In genomic region chr20:25544760-25545159, GRCh38 we compare ENCODE assay signal across 22 cellular contexts. TPM values are rescaled to one million over a fixed set of nuclear protein-coding genes. Genes with fewer than 3 reads are reported as not detected.
DNase-seq lines count a peak whose midpoint lies in the region; ATAC-seq, FAIRE-seq and TF ChIP-seq lines count a peak whose summit lies in the region.
"Had no signal": no experiment of that assay in that cellular context is flagged by ENCODE, and none has a peak within 500 bp of the region (broad histone marks: within the 10 kb centered on the region; RNA-seq: fewer than 3 reads in every experiment).

No MANE protein-coding gene starts in this region.

- no peak overlapping the region for H4K5ac ChIP-seq in H1 (ENCODE audit: insufficient read length, low read depth, low read length)

- no peak overlapping the region for H3K23ac ChIP-seq in H1 (ENCODE audit: insufficient read length)

- DNase-seq in DMS 273 treated with DMSO at 0.1 percent for 48 hours (lab: John Stamatoyannopoulos, UW), result peak; percentile 32
- peak; percentile 15 to 48 for DNase-seq in NCI-H526 (lab: John Stamatoyannopoulos, UW)
- no peak for DNase-seq in H1 (ENCODE audit: low read depth in 1 of 2, low spot score in 2 of 2)
- DNase-seq in neural crest cell (ENCODE audit: low read depth, low spot score), result no peak
- no peak for DNase-seq in T-helper 1 cell
- no peak for DNase-seq in effector CD8-positive, alpha-beta T cell (lab: John Stamatoyannopoulos, UW)
- DNase-seq in NCI-H146 (lab: John Stamatoyannopoulos, UW), result no peak
- DNase-seq: activated CD8-positive, alpha-beta memory T cell treated with anti-CD3 and anti-CD28 coated beads for 24 hours; activated T-cell treated with anti-CD3 and anti-CD28 coated beads, Interleukin-2, amount 50 U/mL, for 72 hours; AML-193; brain microvascular endothelial cell; COR-L47; GF-D8; lower lobe of right lung; NCI-H1105 treated with DMSO at 0.1 percent for 48 hours; NCI-H226; psoas muscle; stimulated activated CD4-positive, alpha-beta T cell treated with anti-CD3 and anti-CD28 coated beads, Interleukin-4, amount 100 ng/mL, for 4 hours had no signal

- no peak overlapping the region for H3K4me2 ChIP-seq in H1 (ENCODE audit: insufficient read depth in 1 of 2, low read depth in 2 of 2, low read length in 2 of 2)

- no peak overlapping the region for H2BK120ac ChIP-seq in H1 (replicated peaks; ENCODE audit: low read depth, low read length)

- no peak overlapping the region for H3K4me3 ChIP-seq in H1 (ENCODE audit: extremely low read depth in 1 of 4, insufficient read depth in 2 of 4, low read depth in 3 of 4, low read length in 4 of 4)
- H3K4me3 ChIP-seq: GM12878, lower lobe of right lung, psoas muscle had no signal

- no peak overlapping the region for H3K4ac ChIP-seq in H1 (replicated peaks; ENCODE audit: insufficient read length, low read depth, low read length)

- H3K4me3 Mint-ChIP-seq in neural crest cell, result no peak overlapping the region
- H3K4me3 Mint-ChIP-seq: activated T-cell treated with anti-CD3 and anti-CD28 coated beads, Interleukin-2, amount 50 U/mL, for 72 hours had no signal

- POLR2A ChIA-PET in H1 (lab: Charles Lee; ENCODE audit: partially characterized antibody), result interaction anchor here (0.7 to 1.6 kb wide), 4 partner anchors 9 to 40 kb away, joined by 3 to 4 read pairs (median 3); no protein-coding TSS in a partner anchor

- peaks cover 55% of the 10 kb centered on the region for H3K4me1 Mint-ChIP-seq in neural crest cell

- H3K27ac ChIP-seq in H1 (ENCODE audit: low read depth, low read length), result no peak overlapping the region
- H3K27ac ChIP-seq: brain microvascular endothelial cell, psoas muscle had no signal

- TF ChIP-seq POLR2A in H1 (IDR thresholded peaks at IDR 0.05; ENCODE audit: control extremely low read depth in 1 of 2, low read depth in 2 of 2, low read length in 2 of 2), result no peak

- H3K9ac ChIP-seq in H1 (replicated peaks in 1 of 4; ENCODE audit: extremely low read depth in 1 of 4, low read depth in 3 of 4, low read length in 3 of 4), result no peak overlapping the region

- no peak overlapping the region for H2AK5ac ChIP-seq in H1 (ENCODE audit: low read depth, low read length)

- no peak overlapping the region for H2AFZ ChIP-seq in H1 (ENCODE audit: low read length)

- H3K79me2 ChIP-seq in H1 (ENCODE audit: control insufficient read depth in 1 of 2, insufficient read depth in 2 of 2, low read length in 2 of 2), result peaks cover 0 to 48% of the 10 kb centered on the region in 2 experiments; a peak in 2 of 4 replicates

- H4K20me1 ChIP-seq in H1 (replicated peaks in 1 of 2; ENCODE audit: control insufficient read depth in 1 of 2, insufficient read depth in 2 of 2, low read length in 2 of 2), result peaks cover 5 to 23% of the 10 kb centered on the region in 2 experiments

- H3K27ac Mint-ChIP-seq in neural crest cell (ENCODE audit: unreplicated experiment), result peak overlapping the region; percentile 73
- H3K27ac Mint-ChIP-seq: activated naive CD4-positive, alpha-beta T cell treated with anti-CD3 and anti-CD28 coated beads, Interleukin-2, amount 50 U/mL, for 72 hours; activated T-cell treated with anti-CD3 and anti-CD28 coated beads, Interleukin-2, amount 50 U/mL, for 72 hours had no signal

- H4K91ac ChIP-seq in H1 (replicated peaks; ENCODE audit: insufficient read length, low read length), result no peak overlapping the region

- H3K27me3 ChIP-seq in H1 (replicated peaks in 1 of 4; ENCODE audit: control insufficient read depth in 3 of 4, extremely low read depth in 1 of 4, insufficient read depth in 3 of 4, low read length in 3 of 4), result no peaks in the 10 kb centered on the region
- H3K27me3 ChIP-seq: brain microvascular endothelial cell had no signal

- 71% methylated on average over 1 of the region's 1 CpG; no CpG with 5 or more reads in 1 of the 2 experiments for WGBS in H1 (ENCODE audit: extremely low coverage in 1 of 2, insufficient coverage in 1 of 2, insufficient read length in 1 of 2, insufficient replicate concordance in 2 of 2, low coverage in 1 of 2, low lambda C conversion rate in 2 of 2, missing lambda C conversion rate in 1 of 2), 2 experiments

- no peak overlapping the region for H2BK12ac ChIP-seq in H1 (ENCODE audit: low read depth, low read length)

- peaks cover 7 to 21% (median 9%) of the 10 kb centered on the region in 4 experiments for H3K4me1 ChIP-seq in H1 (replicated peaks in 1 of 4; ENCODE audit: control insufficient read depth in 3 of 4, insufficient read depth in 4 of 4, low read length in 3 of 4)
- H3K4me1 ChIP-seq: psoas muscle had no signal

- TF ChIP-seq EP300 in H1 (IDR thresholded peaks at IDR 0.05; ENCODE audit: borderline replicate concordance in 1 of 2, low read depth in 2 of 2, low read length in 2 of 2), result no peak

- no peak overlapping the region for H4K8ac ChIP-seq in H1 (ENCODE audit: extremely low read depth, insufficient read depth, low read length)

- H2BK20ac ChIP-seq in H1 (ENCODE audit: low read length), result no peak overlapping the region

- peaks cover 10% of the 10 kb centered on the region for H3K79me1 ChIP-seq in H1 (ENCODE audit: low read depth, low read length)

- CTCF ChIA-PET in H1 (lab: Charles Lee; ENCODE audit: partially characterized antibody), result interaction anchor here (1.1 to 2.9 kb wide), 3 partner anchors 11 to 249 kb away, joined by 4 to 9 read pairs (median 5); no protein-coding TSS in a partner anchor

- H3K56ac ChIP-seq in H1 (replicated peaks; ENCODE audit: insufficient read length, low read depth, low read length), result no peak overlapping the region

- H3K9me3 ChIP-seq in H1 (ENCODE audit: insufficient read depth in 2 of 2, low read depth in 1 of 2, low read length in 1 of 2), result no peaks in the 10 kb centered on the region
- H3K9me3 ChIP-seq: lower lobe of right lung, psoas muscle had no signal

- H2BK5ac ChIP-seq in H1 (ENCODE audit: low read depth, low read length), result no peak overlapping the region

- no peaks in the 10 kb centered on the region for H3K27me3 Mint-ChIP-seq in neural crest cell (ENCODE audit: low read depth)

- TF ChIP-seq RAD21 in H1 (IDR thresholded peaks at IDR 0.05 in 1 of 2, conservative IDR thresholded peaks at IDR 0.05 in 1 of 2; ENCODE audit: low read depth in 2 of 2, low read length in 2 of 2), result no peak

- no peak overlapping the region for H2BK15ac ChIP-seq in H1 (ENCODE audit: low read length)

- no peaks in the 10 kb centered on the region for H3K9me3 Mint-ChIP-seq in neural crest cell
- H3K9me3 Mint-ChIP-seq: activated naive CD4-positive, alpha-beta T cell treated with anti-CD3 and anti-CD28 coated beads, Interleukin-2, amount 50 U/mL, for 72 hours; activated T-cell treated with anti-CD3 and anti-CD28 coated beads, Interleukin-2, amount 50 U/mL, for 72 hours had no signal

- no peak for FAIRE-seq in H1 (lab: Jason Lieb, UNC)
- FAIRE-seq: GM12878 had no signal

- H3K14ac ChIP-seq in H1 (ENCODE audit: insufficient read length), result no peak overlapping the region

- H3K36me3 Mint-ChIP-seq in neural crest cell (ENCODE audit: low read depth), result peaks cover 3% of the 10 kb centered on the region
- H3K36me3 Mint-ChIP-seq: activated naive CD4-positive, alpha-beta T cell treated with anti-CD3 and anti-CD28 coated beads, Interleukin-2, amount 50 U/mL, for 72 hours had no signal

- H3K23me2 ChIP-seq in H1 (ENCODE audit: low read depth, low read length), result no peaks in the 10 kb centered on the region

- H3K36me3 ChIP-seq in H1 (ENCODE audit: control insufficient read depth in 2 of 4, insufficient read depth in 4 of 4, low read length in 3 of 4), result no peaks in the 10 kb centered on the region
- H3K36me3 ChIP-seq: brain microvascular endothelial cell, lower lobe of right lung had no signal

- no peak for ATAC-seq in GM19397 (IDR thresholded peaks at IDR 0.05; ENCODE audit: unreplicated experiment)
- ATAC-seq: activated naive CD4-positive, alpha-beta T cell treated with anti-CD3 and anti-CD28 coated beads, Interleukin-2, amount 50 U/mL, for 72 hours; activated T-cell treated with anti-CD3 and anti-CD28 coated beads, Interleukin-2, amount 50 U/mL, for 72 hours; esophagus mucosa; GM12878; lower lobe of right lung; psoas muscle had no signal

- H3K18ac ChIP-seq in H1 (ENCODE audit: extremely low read depth, low read length), result peak overlapping the region; percentile 9; the same call in 1 of the 2 replicates

- TF ChIP-seq CTCF in H1 (IDR thresholded peaks at IDR 0.05; ENCODE audit: control extremely low read depth in 1 of 3, insufficient read depth in 1 of 3, low read depth in 1 of 3, low read length in 3 of 3), result no peak
- no peak for TF ChIP-seq CTCF in neural crest cell (conservative IDR thresholded peaks at IDR 0.05)

TF ChIP-seq in H1, 55 proteins besides CTCF, POLR2A, EP300 and RAD21 (continues in another document):
- TF ChIP-seq CBX8 (IDR thresholded peaks at IDR 0.05; ENCODE audit: borderline replicate concordance, low read depth, low read length), result no peak
- no peak for TF ChIP-seq KDM1A (IDR thresholded peaks at IDR 0.05; ENCODE audit: borderline replicate concordance, low read length)
- TF ChIP-seq RBBP5 (IDR thresholded peaks at IDR 0.05; ENCODE audit: borderline replicate concordance, low read depth, low read length), result no peak
- no peak for TF ChIP-seq HDAC2 (IDR thresholded peaks at IDR 0.05; ENCODE audit: borderline replicate concordance in 1 of 2, low read depth in 2 of 2, low read length in 2 of 2)
- no peak for TF ChIP-seq SP2 (IDR thresholded peaks at IDR 0.05; ENCODE audit: low read length)
- no peak for TF ChIP-seq HDAC6 (IDR thresholded peaks at IDR 0.05; ENCODE audit: low read depth, low read length)
- no peak for TF ChIP-seq TEAD4 (IDR thresholded peaks at IDR 0.05; ENCODE audit: low read depth, low read length)
- no peak for TF ChIP-seq E2F6 (IDR thresholded peaks at IDR 0.05)
- TF ChIP-seq YY1 (IDR thresholded peaks at IDR 0.05; ENCODE audit: low read depth, low read length), result no peak
- TF ChIP-seq CTBP2 (IDR thresholded peaks at IDR 0.05; ENCODE audit: borderline replicate concordance, insufficient read depth, insufficient read length, low read length), result no peak

RNA-seq across cellular contexts. Expression of gene NINL, which starts 40.6 kb away (rescaled TPM):
- 27.3 and 30.0 TPM in 2 replicates for total RNA-seq in H1 (2021; fragmentation: NEBNext Ultra II Directional; extraction: Animal tissue kit (Norgen Biotek cat#: 25700))
- polyA plus RNA-seq in H1 (2011; rRNA removed), result 14.0 and 15.3 TPM in 2 replicates
- 22.8 TPM for polyA plus RNA-seq in H1 (2011; cell fraction: cytosol; rRNA removed)
- 39.3 TPM for polyA plus RNA-seq in H1 (2011; cell fraction: nucleus; rRNA removed)
- 28.0 to 40.8 TPM (median 30.5 TPM) in 4 replicates for polyA plus RNA-seq in H1 (2012, experiment 1 of 2)
- polyA plus RNA-seq in H1 (2012, experiment 2 of 2), result 9.2 TPM
- polyA plus RNA-seq in H1 (2013, experiment 1 of 2), result 17.2 TPM
- polyA plus RNA-seq in H1 (2013, experiment 2 of 2), result 15.1 TPM
- polyA minus RNA-seq in H1 (2011; rRNA and poly(A)+ RNA removed), result 12.3 and 19.9 TPM in 2 replicates
- polyA minus RNA-seq in H1 (2011; cell fraction: cytosol; rRNA and poly(A)+ RNA removed), result 12.2 TPM
- 19.7 TPM for polyA minus RNA-seq in H1 (2011; cell fraction: nucleus; rRNA and poly(A)+ RNA removed)
- total RNA-seq in neural crest cell, result 41.2 and 44.0 TPM in 2 replicates

Comparison
In these comparisons a context has a peak if more than half of its experiments do, and no peak if none do; other contexts are left out.
1. DNase-seq: peak in DMS 273 treated with DMSO at 0.1 percent for 48 hours (single experiment) and NCI-H526 (2 of 2); none in H1 (0 of 2), neural crest cell (single experiment), T-helper 1 cell (0 of 5), effector CD8-positive, alpha-beta T cell (single experiment) and NCI-H146 (single experiment).